27 cellular contexts compared by ENCODE assay signal in the genomic region with DNA sequence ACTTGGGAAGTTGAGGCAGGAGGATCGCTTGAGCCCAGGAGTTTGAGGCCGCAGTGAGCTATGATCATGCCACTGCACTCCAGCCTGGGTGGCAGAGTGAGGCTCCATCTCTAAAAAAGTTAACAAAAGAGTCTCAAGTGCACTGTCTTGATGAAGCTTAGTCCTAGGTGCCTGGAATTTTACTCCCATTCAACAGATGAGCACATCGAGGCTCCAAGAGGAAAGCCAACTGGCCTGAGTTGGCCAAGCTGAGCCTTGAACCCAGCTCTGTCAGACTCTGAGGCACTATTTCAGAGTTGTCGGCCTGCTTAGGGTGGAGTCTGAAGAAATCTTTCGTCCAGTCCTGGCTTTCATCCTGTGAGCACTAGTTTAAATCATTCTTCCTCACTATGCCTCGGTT.
"Had no signal": no experiment of that assay in that cellular context is flagged by ENCODE, and none has a peak within 500 bp of the region (broad histone marks: within the 10 kb centered on the region; RNA-seq: fewer than 3 reads in every experiment).

No MANE protein-coding gene starts in this region.

- FAIRE-seq: pancreas, small intestine had no signal

- H3K27me3 ChIP-seq: pancreas, right lobe of liver, sigmoid colon, suprapubic skin, testis, tibial artery, transverse colon, upper lobe of right lung, uterus had no signal

- H3K4me1 ChIP-seq: psoas muscle, right lobe of liver had no signal

- H3K9me3 ChIP-seq: neutrophil, pancreas, psoas muscle, right lobe of liver, sigmoid colon, suprapubic skin, testis, tibial artery, transverse colon, upper lobe of right lung, uterus had no signal

- H3K4me3 ChIP-seq: pancreas, psoas muscle, right lobe of liver, sigmoid colon, suprapubic skin, testis, tibial artery, transverse colon, upper lobe of right lung, uterus had no signal

- DNase-seq: naive B cell; naive thymus-derived CD8-positive, alpha-beta T cell; nephron progenitor cell; nucleus accumbens; pancreas; psoas muscle; right cardiac atrium; right lobe of liver; sigmoid colon; small intestine; stimulated activated CD4-positive, alpha-beta T cell treated with anti-CD3 and anti-CD28 coated beads, Interleukin-12 subunit alpha, Interleukin-12 subunit beta, amount 100 ng/mL, for 4 hours; stimulated activated CD4-positive, alpha-beta T cell treated with anti-CD3 and anti-CD28 coated beads, Interleukin-1b, Interleukin-23, amount 100 ng/mL, for 48 hours; stimulated activated CD4-positive, alpha-beta T cell treated with anti-CD3 and anti-CD28 coated beads, Interleukin-4, amount 100 ng/mL, for 1 hour; stimulated activated CD4-positive, alpha-beta T cell treated with anti-CD3 and anti-CD28 coated beads, Interleukin-4, amount 100 ng/mL, for 4 hours; stimulated activated naive B cell treated with anti-CD40 and anti-IgM and Interleukin-4, amounts not matched to agents 10 μg/mL and 1 μg/mL and 100 μg/mL, for 72 hours; stimulated activated naive CD8-positive, alpha-beta T cell treated with anti-CD3 and anti-CD28 coated beads, Interleukin-15, amount 100 ng/mL, for 72 hours; stimulated activated naive CD8-positive, alpha-beta T cell treated with anti-CD3 and anti-CD28 coated beads, Interleukin-15, Interleukin-2, amounts not matched to agents 100 U/mL and 50 U/mL, for 24 hours; substantia nigra; testis; tibial artery; transverse colon; upper lobe of right lung; uterus had no signal

- ATAC-seq: naive thymus-derived CD8-positive, alpha-beta T cell; natural killer cell treated with Interleukin-12 subunit alpha and Interleukin-12 subunit beta and Interleukin-15 and Interleukin-18, amount 100 ng/mL, for 72 hours; pancreas; psoas muscle; right cardiac atrium; right lobe of liver; stimulated activated effector memory CD8-positive, alpha-beta T cell treated with anti-CD3 and anti-CD28 coated beads, Interleukin-12 subunit alpha, Interleukin-12 subunit beta, amount 100 ng/mL, for 72 hours; stimulated activated naive B cell treated with anti-CD40 and anti-IgM and Interleukin-4, amounts not matched to agents 10 μg/mL and 1 μg/mL and 100 μg/mL, for 72 hours; stimulated activated naive CD8-positive, alpha-beta T cell treated with anti-CD3 and anti-CD28 coated beads, Interleukin-15, amount 100 ng/mL, for 72 hours; stimulated activated naive CD8-positive, alpha-beta T cell treated with anti-CD3 and anti-CD28 coated beads, Interleukin-15, Interleukin-2, amounts not matched to agents 100 U/mL and 50 U/mL, for 24 hours; upper lobe of right lung had no signal

- H3K27ac ChIP-seq: neutrophil, pancreas, psoas muscle, right lobe of liver, suprapubic skin, testis, tibial artery, upper lobe of right lung, uterus had no signal

- H3K36me3 ChIP-seq: neutrophil, pancreas, right lobe of liver, sigmoid colon, suprapubic skin, tibial artery, transverse colon, upper lobe of right lung, uterus had no signal
